In genomic region chr19:6801397-6802086, GRCh38 we compare ENCODE assay signal across 8 cellular contexts. TPM values are rescaled to one million over a fixed set of nuclear protein-coding genes. Genes with fewer than 3 reads are reported as not detected.
DNase-seq lines count a peak whose midpoint lies in the region; ATAC-seq, FAIRE-seq and TF ChIP-seq lines count a peak whose summit lies in the region.

No MANE protein-coding gene starts in this region.

- no peak overlapping the region for H3K27ac ChIP-seq in astrocyte (ENCODE audit: low read depth, low read length)
- H3K27ac ChIP-seq in layer of hippocampus (ENCODE audit: low read depth, low read length) = peak overlapping the region; percentile 57

- no peaks in the 10 kb centered on the region for H3K9me3 ChIP-seq in astrocyte (ENCODE audit: insufficient read depth, low read depth, low read length)

- H3K27me3 Mint-ChIP-seq in astrocyte (ENCODE audit: low read depth, unreplicated experiment) = no peaks in the 10 kb centered on the region

- ATAC-seq in GM18907 (IDR thresholded peaks at IDR 0.05; ENCODE audit: unreplicated experiment) = peak; percentile 54

- no peaks in the 10 kb centered on the region for H3K4me1 Mint-ChIP-seq in astrocyte (ENCODE audit: low read depth, unreplicated experiment)

- H3K79me2 ChIP-seq in astrocyte (ENCODE audit: insufficient read depth, low read length) = no peaks in the 10 kb centered on the region

- H3K9ac ChIP-seq in astrocyte (ENCODE audit: low read length) = no peak overlapping the region

- H2AFZ ChIP-seq in astrocyte (ENCODE audit: low read depth, low read length) = peak overlapping the region; percentile 49

- H3K27ac Mint-ChIP-seq in astrocyte (ENCODE audit: unreplicated experiment) = no peak overlapping the region

- H4K20me1 ChIP-seq in astrocyte (ENCODE audit: insufficient read depth, low read length) = no peaks in the 10 kb centered on the region

- H3K4me3 ChIP-seq in astrocyte (ENCODE audit: insufficient read depth, low read depth, low read length) = no peak overlapping the region

- H3K36me3 ChIP-seq in astrocyte (ENCODE audit: insufficient read depth, low read length) = no peaks in the 10 kb centered on the region

- H3K4me3 Mint-ChIP-seq in astrocyte (ENCODE audit: unreplicated experiment) = no peak overlapping the region

- FAIRE-seq in astrocyte (lab: Jason Lieb, UNC) = no peak

- DNase-seq in HUDEP-2 (lab: John Stamatoyannopoulos, UW; ENCODE audit: unreplicated experiment in 76 of 76) (peak in 72 of 76 experiments; percentile 34 to 89 (median 74)), T-helper 22 cell (ENCODE audit: low read depth) (peak; percentile 76), astrocyte (ENCODE audit: low read depth) (peak; percentile 1), GOT3 (lab: John Stamatoyannopoulos, UW) (no peak), NCI-H2081 treated with DMSO at 0.1 percent for 48 hours (lab: John Stamatoyannopoulos, UW) (no peak)
- peak; percentile 67 to 79 (median 72) for DNase-seq in stimulated activated CD4-positive, alpha-beta T cell treated with anti-CD3 and anti-CD28 coated beads, TNF-alpha, amount 100 ng/mL, for 24 hours (ENCODE audit: low read depth in 3 of 3)

- peaks cover 22% of the 10 kb centered on the region for H3K9me3 Mint-ChIP-seq in astrocyte (ENCODE audit: unreplicated experiment)

- H3K4me2 ChIP-seq in astrocyte (ENCODE audit: low read length) = peak overlapping the region; percentile 59

- no peaks in the 10 kb centered on the region for H3K27me3 ChIP-seq in astrocyte (ENCODE audit: insufficient read depth, low read length)
- peaks cover 6% of the 10 kb centered on the region for H3K27me3 ChIP-seq in layer of hippocampus (ENCODE audit: control insufficient read depth, insufficient read depth, low read length)

- H3K4me1 ChIP-seq in astrocyte (ENCODE audit: insufficient read depth, low read length) = peaks cover 5% of the 10 kb centered on the region

- TF ChIP-seq CTCF in astrocyte (IDR thresholded peaks at IDR 0.05; ENCODE audit: insufficient read depth, low read depth, low read length) = no peak

- no peaks in the 10 kb centered on the region for H3K36me3 Mint-ChIP-seq in astrocyte (ENCODE audit: low read depth, unreplicated experiment)

RNA-seq across cellular contexts. Expression of gene VAV1, which starts 29.0 kb away (rescaled TPM):
- total RNA-seq in astrocyte = not detected in 2 replicates

RNA-seq across cellular contexts. Expression of gene SH2D3A, which starts 34.3 kb away (rescaled TPM):
- total RNA-seq in astrocyte = 0.91 and 2.6 TPM in 2 replicates

Comparison
In these comparisons a context has a peak if more than half of its experiments do, and no peak if none do; other contexts are left out.
1. DNase-seq: peak in HUDEP-2 (72 of 76), T-helper 22 cell (single experiment), astrocyte (single experiment) and stimulated activated CD4-positive, alpha-beta T cell treated with anti-CD3 and anti-CD28 coated beads, TNF-alpha, amount 100 ng/mL, for 24 hours (3 of 3); none in GOT3 (single experiment) and NCI-H2081 treated with DMSO at 0.1 percent for 48 hours (single experiment).